ENCODE assay signal across 1 cellular context in genomic region chr3:172101107-172101506, GRCh38.
TF ChIP-seq lines count a peak whose summit lies in the region.

No MANE protein-coding gene starts in this region.

TF ChIP-seq in HepG2, 621 proteins besides CTCF, POLR2A, EP300 and RAD21 (continued from another document and continues in another):
- TF ChIP-seq ZNF646 (CRISPR knock-in tag; IDR thresholded peaks at IDR 0.05) (no peak), ADNP (CRISPR knock-in tag; IDR thresholded peaks at IDR 0.05) (no peak), BATF2 (CRISPR knock-in tag; IDR thresholded peaks at IDR 0.05) (no peak), FUBP1 (CRISPR knock-in tag; IDR thresholded peaks at IDR 0.05; ENCODE audit: borderline replicate concordance) (no peak), ZNF614 (CRISPR knock-in tag; IDR thresholded peaks at IDR 0.05; ENCODE audit: borderline replicate concordance) (peak; percentile 38; the same call in 1 of the 2 replicates), MLXIP (CRISPR knock-in tag; IDR thresholded peaks at IDR 0.05; ENCODE audit: borderline replicate concordance) (no peak), TBP (CRISPR knock-in tag; IDR thresholded peaks at IDR 0.05) (no peak), FLYWCH1 (CRISPR knock-in tag; IDR thresholded peaks at IDR 0.05) (no peak), ZNF616 (CRISPR knock-in tag; IDR thresholded peaks at IDR 0.05; ENCODE audit: low read depth) (no peak), CBFB (CRISPR knock-in tag; IDR thresholded peaks at IDR 0.05) (peak; percentile 48; the same call in 1 of the 2 replicates), ZMYM3 (CRISPR knock-in tag; IDR thresholded peaks at IDR 0.05) (no peak), PHF8 (CRISPR knock-in tag; IDR thresholded peaks at IDR 0.05) (no peak; the same call in 1 of the 2 replicates), ZNF720 (CRISPR knock-in tag; IDR thresholded peaks at IDR 0.05) (no peak), ATF7 (IDR thresholded peaks at IDR 0.05) (no peak), ATF7 (CRISPR knock-in tag; IDR thresholded peaks at IDR 0.05) (no peak), KIAA2018 (CRISPR knock-in tag; IDR thresholded peaks at IDR 0.05; ENCODE audit: borderline replicate concordance) (no peak), E2F2 (CRISPR knock-in tag; IDR thresholded peaks at IDR 0.05; ENCODE audit: borderline replicate concordance) (no peak), TEAD3 (CRISPR knock-in tag; optimal IDR thresholded peaks at IDR 0.05; ENCODE audit: borderline replicate concordance) (peak; percentile 84), PAWR (CRISPR knock-in tag; IDR thresholded peaks at IDR 0.05; ENCODE audit: borderline replicate concordance) (no peak), ZNF766 (CRISPR knock-in tag; IDR thresholded peaks at IDR 0.05; ENCODE audit: borderline replicate concordance) (no peak), ZNF33B (CRISPR knock-in tag; IDR thresholded peaks at IDR 0.05) (no peak), JDP2 (CRISPR knock-in tag; IDR thresholded peaks at IDR 0.05; ENCODE audit: borderline replicate concordance) (no peak)
- TF ChIP-seq, protein P1, sequence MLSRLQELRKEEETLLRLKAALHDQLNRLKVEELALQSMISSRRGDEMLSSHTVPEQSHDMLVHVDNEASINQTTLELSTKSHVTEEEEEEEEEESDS (CRISPR knock-in tag; IDR thresholded peaks at IDR 0.05; ENCODE audit: borderline replicate concordance) = no peak
- TF ChIP-seq, protein P2, sequence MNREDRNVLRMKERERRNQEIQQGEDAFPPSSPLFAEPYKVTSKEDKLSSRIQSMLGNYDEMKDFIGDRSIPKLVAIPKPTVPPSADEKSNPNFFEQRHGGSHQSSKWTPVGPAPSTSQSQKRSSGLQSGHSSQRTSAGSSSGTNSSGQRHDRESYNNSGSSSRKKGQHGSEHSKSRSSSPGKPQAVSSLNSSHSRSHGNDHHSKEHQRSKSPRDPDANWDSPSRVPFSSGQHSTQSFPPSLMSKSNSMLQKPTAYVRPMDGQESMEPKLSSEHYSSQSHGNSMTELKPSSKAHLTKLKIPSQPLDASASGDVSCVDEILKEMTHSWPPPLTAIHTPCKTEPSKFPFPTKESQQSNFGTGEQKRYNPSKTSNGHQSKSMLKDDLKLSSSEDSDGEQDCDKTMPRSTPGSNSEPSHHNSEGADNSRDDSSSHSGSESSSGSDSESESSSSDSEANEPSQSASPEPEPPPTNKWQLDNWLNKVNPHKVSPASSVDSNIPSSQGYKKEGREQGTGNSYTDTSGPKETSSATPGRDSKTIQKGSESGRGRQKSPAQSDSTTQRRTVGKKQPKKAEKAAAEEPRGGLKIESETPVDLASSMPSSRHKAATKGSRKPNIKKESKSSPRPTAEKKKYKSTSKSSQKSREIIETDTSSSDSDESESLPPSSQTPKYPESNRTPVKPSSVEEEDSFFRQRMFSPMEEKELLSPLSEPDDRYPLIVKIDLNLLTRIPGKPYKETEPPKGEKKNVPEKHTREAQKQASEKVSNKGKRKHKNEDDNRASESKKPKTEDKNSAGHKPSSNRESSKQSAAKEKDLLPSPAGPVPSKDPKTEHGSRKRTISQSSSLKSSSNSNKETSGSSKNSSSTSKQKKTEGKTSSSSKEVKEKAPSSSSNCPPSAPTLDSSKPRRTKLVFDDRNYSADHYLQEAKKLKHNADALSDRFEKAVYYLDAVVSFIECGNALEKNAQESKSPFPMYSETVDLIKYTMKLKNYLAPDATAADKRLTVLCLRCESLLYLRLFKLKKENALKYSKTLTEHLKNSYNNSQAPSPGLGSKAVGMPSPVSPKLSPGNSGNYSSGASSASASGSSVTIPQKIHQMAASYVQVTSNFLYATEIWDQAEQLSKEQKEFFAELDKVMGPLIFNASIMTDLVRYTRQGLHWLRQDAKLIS (CRISPR knock-in tag; IDR thresholded peaks at IDR 0.05) = no peak
- TF ChIP-seq, protein P3, sequence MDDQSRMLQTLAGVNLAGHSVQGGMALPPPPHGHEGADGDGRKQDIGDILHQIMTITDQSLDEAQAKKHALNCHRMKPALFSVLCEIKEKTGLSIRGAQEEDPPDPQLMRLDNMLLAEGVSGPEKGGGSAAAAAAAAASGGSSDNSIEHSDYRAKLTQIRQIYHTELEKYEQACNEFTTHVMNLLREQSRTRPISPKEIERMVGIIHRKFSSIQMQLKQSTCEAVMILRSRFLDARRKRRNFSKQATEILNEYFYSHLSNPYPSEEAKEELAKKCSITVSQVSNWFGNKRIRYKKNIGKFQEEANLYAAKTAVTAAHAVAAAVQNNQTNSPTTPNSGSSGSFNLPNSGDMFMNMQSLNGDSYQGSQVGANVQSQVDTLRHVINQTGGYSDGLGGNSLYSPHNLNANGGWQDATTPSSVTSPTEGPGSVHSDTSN (CRISPR knock-in tag; IDR thresholded peaks at IDR 0.05; ENCODE audit: borderline replicate concordance) = no peak
